1 cellular context compared by ENCODE assay signal in the genomic region with DNA sequence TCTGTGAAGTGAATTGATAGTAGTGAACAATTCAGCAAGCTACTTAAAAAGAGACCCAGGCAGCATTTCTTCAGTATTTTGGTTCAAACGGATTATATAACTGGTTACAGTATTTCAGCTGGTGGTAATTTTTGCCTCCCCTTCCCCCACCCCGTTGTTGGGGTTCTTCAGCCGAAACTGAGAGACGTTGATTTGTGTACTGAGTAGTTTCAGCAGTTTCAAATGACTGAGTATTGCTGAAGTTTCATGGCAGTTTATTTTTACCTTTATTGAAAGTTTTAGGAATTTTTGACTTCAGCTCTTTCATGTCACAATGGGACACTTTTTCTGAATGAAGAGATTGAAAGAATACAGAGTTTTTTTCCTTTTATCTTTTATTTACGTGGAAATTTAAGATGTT.
A peak's percentile ranks its signal among the peaks of the same experiment; 100 is the strongest.
TF ChIP-seq lines count a peak whose summit lies in the region.

No MANE protein-coding gene starts in this region.

TF ChIP-seq in GM12878, 131 proteins besides CTCF, POLR2A, EP300 and RAD21 (continued from another document):
- TF ChIP-seq, protein P1, sequence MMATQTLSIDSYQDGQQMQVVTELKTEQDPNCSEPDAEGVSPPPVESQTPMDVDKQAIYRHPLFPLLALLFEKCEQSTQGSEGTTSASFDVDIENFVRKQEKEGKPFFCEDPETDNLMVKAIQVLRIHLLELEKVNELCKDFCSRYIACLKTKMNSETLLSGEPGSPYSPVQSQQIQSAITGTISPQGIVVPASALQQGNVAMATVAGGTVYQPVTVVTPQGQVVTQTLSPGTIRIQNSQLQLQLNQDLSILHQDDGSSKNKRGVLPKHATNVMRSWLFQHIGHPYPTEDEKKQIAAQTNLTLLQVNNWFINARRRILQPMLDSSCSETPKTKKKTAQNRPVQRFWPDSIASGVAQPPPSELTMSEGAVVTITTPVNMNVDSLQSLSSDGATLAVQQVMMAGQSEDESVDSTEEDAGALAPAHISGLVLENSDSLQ (IDR thresholded peaks at IDR 0.05), result peak; percentile 29; the same call in 1 of the 2 replicates
- TF ChIP-seq EGR1 (IDR thresholded peaks at IDR 0.05; ENCODE audit: borderline replicate concordance in 1 of 2, low read depth in 2 of 2, low read length in 2 of 2) (no peak), SIX5 (IDR thresholded peaks at IDR 0.05; ENCODE audit: low read depth, low read length, severe bottlenecking) (no peak), PML (IDR thresholded peaks at IDR 0.05; ENCODE audit: low read length) (no peak), PAX5 (IDR thresholded peaks at IDR 0.05; ENCODE audit: borderline replicate concordance, low read depth, low read length) (peak; percentile 46; the same call in 1 of the 2 replicates), ZNF384 (IDR thresholded peaks at IDR 0.05; ENCODE audit: borderline replicate concordance, low read depth, low read length) (no peak), TARDBP (IDR thresholded peaks at IDR 0.05; ENCODE audit: borderline replicate concordance) (no peak), PAX8 (IDR thresholded peaks at IDR 0.05) (no peak), MTA2 (IDR thresholded peaks at IDR 0.05; ENCODE audit: low read depth) (no peak), TAF1 (IDR thresholded peaks at IDR 0.05; ENCODE audit: borderline replicate concordance, low read depth, low read length) (no peak), TBL1XR1 (IDR thresholded peaks at IDR 0.05; ENCODE audit: low read depth, low read length) (peak; percentile 95)
- TF ChIP-seq, protein P2, sequence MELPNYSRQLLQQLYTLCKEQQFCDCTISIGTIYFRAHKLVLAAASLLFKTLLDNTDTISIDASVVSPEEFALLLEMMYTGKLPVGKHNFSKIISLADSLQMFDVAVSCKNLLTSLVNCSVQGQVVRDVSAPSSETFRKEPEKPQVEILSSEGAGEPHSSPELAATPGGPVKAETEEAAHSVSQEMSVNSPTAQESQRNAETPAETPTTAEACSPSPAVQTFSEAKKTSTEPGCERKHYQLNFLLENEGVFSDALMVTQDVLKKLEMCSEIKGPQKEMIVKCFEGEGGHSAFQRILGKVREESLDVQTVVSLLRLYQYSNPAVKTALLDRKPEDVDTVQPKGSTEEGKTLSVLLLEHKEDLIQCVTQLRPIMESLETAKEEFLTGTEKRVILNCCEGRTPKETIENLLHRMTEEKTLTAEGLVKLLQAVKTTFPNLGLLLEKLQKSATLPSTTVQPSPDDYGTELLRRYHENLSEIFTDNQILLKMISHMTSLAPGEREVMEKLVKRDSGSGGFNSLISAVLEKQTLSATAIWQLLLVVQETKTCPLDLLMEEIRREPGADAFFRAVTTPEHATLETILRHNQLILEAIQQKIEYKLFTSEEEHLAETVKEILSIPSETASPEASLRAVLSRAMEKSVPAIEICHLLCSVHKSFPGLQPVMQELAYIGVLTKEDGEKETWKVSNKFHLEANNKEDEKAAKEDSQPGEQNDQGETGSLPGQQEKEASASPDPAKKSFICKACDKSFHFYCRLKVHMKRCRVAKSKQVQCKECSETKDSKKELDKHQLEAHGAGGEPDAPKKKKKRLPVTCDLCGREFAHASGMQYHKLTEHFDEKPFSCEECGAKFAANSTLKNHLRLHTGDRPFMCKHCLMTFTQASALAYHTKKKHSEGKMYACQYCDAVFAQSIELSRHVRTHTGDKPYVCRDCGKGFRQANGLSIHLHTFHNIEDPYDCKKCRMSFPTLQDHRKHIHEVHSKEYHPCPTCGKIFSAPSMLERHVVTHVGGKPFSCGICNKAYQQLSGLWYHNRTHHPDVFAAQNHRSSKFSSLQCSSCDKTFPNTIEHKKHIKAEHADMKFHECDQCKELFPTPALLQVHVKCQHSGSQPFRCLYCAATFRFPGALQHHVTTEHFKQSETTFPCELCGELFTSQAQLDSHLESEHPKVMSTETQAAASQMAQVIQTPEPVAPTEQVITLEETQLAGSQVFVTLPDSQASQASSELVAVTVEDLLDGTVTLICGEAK (IDR thresholded peaks at IDR 0.05; ENCODE audit: borderline replicate concordance), result no peak
- TF ChIP-seq, protein P3, sequence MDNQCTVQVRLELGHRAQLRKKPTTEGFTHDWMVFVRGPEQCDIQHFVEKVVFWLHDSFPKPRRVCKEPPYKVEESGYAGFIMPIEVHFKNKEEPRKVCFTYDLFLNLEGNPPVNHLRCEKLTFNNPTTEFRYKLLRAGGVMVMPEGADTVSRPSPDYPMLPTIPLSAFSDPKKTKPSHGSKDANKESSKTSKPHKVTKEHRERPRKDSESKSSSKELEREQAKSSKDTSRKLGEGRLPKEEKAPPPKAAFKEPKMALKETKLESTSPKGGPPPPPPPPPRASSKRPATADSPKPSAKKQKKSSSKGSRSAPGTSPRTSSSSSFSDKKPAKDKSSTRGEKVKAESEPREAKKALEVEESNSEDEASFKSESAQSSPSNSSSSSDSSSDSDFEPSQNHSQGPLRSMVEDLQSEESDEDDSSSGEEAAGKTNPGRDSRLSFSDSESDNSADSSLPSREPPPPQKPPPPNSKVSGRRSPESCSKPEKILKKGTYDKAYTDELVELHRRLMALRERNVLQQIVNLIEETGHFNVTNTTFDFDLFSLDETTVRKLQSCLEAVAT (IDR thresholded peaks at IDR 0.05), result 0 out of 2 replicates have a peak, but pooled peaks have one; percentile 51
- TF ChIP-seq, protein P4, sequence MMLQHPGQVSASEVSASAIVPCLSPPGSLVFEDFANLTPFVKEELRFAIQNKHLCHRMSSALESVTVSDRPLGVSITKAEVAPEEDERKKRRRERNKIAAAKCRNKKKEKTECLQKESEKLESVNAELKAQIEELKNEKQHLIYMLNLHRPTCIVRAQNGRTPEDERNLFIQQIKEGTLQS (IDR thresholded peaks at IDR 0.05; ENCODE audit: borderline replicate concordance, extremely low read depth, low read depth, low read length), result no peak
- TF ChIP-seq, protein P5, sequence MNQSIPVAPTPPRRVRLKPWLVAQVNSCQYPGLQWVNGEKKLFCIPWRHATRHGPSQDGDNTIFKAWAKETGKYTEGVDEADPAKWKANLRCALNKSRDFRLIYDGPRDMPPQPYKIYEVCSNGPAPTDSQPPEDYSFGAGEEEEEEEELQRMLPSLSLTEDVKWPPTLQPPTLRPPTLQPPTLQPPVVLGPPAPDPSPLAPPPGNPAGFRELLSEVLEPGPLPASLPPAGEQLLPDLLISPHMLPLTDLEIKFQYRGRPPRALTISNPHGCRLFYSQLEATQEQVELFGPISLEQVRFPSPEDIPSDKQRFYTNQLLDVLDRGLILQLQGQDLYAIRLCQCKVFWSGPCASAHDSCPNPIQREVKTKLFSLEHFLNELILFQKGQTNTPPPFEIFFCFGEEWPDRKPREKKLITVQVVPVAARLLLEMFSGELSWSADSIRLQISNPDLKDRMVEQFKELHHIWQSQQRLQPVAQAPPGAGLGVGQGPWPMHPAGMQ (IDR thresholded peaks at IDR 0.05; ENCODE audit: borderline replicate concordance), result no peak
- TF ChIP-seq, protein P6, sequence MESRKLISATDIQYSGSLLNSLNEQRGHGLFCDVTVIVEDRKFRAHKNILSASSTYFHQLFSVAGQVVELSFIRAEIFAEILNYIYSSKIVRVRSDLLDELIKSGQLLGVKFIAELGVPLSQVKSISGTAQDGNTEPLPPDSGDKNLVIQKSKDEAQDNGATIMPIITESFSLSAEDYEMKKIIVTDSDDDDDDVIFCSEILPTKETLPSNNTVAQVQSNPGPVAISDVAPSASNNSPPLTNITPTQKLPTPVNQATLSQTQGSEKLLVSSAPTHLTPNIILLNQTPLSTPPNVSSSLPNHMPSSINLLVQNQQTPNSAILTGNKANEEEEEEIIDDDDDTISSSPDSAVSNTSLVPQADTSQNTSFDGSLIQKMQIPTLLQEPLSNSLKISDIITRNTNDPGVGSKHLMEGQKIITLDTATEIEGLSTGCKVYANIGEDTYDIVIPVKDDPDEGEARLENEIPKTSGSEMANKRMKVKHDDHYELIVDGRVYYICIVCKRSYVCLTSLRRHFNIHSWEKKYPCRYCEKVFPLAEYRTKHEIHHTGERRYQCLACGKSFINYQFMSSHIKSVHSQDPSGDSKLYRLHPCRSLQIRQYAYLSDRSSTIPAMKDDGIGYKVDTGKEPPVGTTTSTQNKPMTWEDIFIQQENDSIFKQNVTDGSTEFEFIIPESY (IDR thresholded peaks at IDR 0.05), result no peak
